7 cellular contexts compared by ENCODE assay signal in genomic region chr12:64205542-64205941, GRCh38.
"Had no signal": no experiment of that assay in that cellular context is flagged by ENCODE, and none has a peak within 500 bp of the region (broad histone marks: within the 10 kb centered on the region; RNA-seq: fewer than 3 reads in every experiment).

No MANE protein-coding gene starts in this region.

- FAIRE-seq: HTR-8/SVneo had no signal

- H3K9ac ChIP-seq: KMS-11 had no signal

- H3K27me3 Mint-ChIP-seq: IgD-negative memory B cell had no signal

- H3K4me3 Mint-ChIP-seq: IgD-negative memory B cell had no signal

- H3K27ac ChIP-seq: HL-60, KMS-11 had no signal

- DNase-seq: IMR-90, KBM-7, KG1 had no signal

- H3K4me2 ChIP-seq: KMS-11 had no signal

- H3K4me1 Mint-ChIP-seq: IgD-negative memory B cell had no signal

- H3K27ac Mint-ChIP-seq: IgD-negative memory B cell had no signal
